In the genomic region with DNA sequence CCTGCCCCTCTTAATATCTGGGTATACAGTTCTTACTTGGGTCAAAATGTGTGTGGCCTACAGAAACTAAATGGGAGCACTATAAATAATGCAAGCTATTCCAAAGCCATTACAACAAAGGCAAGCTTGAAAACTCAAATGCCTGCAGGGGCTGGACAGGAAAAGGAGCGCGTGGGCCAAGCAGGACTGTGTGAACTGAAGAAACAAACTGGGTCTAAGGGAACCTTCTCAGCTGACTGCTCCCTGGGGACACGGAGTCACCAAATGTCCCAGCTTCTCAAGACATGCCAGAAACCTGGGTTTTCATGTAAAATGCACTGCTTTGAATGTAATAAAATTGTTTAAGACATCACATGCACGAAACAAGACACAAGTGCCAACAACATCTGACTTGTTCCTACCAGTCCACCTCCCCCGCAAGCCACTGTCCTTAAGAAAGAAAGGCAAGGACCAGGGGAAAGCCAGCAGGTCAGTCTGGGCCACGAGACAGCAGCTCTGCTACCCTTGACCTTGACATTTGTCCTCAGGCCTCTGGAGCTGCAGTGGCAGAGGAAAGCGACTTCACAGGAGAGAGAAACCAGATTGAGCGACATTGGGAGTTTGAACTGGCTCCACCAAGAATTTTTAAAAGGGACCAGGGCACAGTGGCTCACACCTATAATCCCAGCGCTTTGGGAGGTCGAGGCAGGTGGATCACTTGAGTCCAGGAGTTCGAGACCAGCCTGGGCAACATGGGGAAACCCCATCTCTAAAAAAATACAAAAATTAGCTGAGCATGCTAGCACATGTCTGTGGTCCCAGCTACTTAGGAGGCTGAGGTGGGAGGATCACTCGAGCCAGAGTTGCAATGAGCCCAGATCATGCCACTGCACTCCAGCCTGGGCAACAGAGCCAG, we compare ENCODE assay signal across 1 cellular context.
TF ChIP-seq lines count a peak whose summit lies in the region.

No MANE protein-coding gene starts in this region.

TF ChIP-seq in HepG2, 621 proteins besides CTCF, POLR2A, EP300 and RAD21 (continued from another document and continues in another):
- TF ChIP-seq, protein P1, sequence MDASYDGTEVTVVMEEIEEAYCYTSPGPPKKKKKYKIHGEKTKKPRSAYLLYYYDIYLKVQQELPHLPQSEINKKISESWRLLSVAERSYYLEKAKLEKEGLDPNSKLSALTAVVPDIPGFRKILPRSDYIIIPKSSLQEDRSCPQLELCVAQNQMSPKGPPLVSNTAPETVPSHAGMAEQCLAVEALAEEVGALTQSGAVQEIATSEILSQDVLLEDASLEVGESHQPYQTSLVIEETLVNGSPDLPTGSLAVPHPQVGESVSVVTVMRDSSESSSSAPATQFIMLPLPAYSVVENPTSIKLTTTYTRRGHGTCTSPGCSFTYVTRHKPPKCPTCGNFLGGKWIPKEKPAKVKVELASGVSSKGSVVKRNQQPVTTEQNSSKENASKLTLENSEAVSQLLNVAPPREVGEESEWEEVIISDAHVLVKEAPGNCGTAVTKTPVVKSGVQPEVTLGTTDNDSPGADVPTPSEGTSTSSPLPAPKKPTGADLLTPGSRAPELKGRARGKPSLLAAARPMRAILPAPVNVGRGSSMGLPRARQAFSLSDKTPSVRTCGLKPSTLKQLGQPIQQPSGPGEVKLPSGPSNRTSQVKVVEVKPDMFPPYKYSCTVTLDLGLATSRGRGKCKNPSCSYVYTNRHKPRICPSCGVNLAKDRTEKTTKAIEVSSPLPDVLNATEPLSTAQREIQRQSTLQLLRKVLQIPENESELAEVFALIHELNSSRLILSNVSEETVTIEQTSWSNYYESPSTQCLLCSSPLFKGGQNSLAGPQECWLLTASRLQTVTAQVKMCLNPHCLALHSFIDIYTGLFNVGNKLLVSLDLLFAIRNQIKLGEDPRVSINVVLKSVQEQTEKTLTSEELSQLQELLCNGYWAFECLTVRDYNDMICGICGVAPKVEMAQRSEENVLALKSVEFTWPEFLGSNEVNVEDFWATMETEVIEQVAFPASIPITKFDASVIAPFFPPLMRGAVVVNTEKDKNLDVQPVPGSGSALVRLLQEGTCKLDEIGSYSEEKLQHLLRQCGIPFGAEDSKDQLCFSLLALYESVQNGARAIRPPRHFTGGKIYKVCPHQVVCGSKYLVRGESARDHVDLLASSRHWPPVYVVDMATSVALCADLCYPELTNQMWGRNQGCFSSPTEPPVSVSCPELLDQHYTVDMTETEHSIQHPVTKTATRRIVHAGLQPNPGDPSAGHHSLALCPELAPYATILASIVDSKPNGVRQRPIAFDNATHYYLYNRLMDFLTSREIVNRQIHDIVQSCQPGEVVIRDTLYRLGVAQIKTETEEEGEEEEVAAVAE (CRISPR knock-in tag; IDR thresholded peaks at IDR 0.05; ENCODE audit: borderline replicate concordance), result no peak
- no peak for TF ChIP-seq GATA4 (IDR thresholded peaks at IDR 0.05; ENCODE audit: borderline replicate concordance, low read depth)
- TF ChIP-seq, protein P2, sequence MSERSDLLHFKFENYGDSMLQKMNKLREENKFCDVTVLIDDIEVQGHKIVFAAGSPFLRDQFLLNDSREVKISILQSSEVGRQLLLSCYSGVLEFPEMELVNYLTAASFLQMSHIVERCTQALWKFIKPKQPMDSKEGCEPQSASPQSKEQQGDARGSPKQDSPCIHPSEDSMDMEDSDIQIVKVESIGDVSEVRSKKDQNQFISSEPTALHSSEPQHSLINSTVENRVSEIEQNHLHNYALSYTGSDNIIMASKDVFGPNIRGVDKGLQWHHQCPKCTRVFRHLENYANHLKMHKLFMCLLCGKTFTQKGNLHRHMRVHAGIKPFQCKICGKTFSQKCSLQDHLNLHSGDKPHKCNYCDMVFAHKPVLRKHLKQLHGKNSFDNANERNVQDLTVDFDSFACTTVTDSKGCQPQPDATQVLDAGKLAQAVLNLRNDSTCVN (CRISPR knock-in tag; IDR thresholded peaks at IDR 0.05; ENCODE audit: borderline replicate concordance), result no peak
- TF ChIP-seq SMARCE1 (IDR thresholded peaks at IDR 0.05; ENCODE audit: borderline replicate concordance), result no peak
- TF ChIP-seq PHF5A (CRISPR knock-in tag; IDR thresholded peaks at IDR 0.05; ENCODE audit: low read depth, unreplicated experiment), result no peak
- no peak for TF ChIP-seq ZNF143 (CRISPR knock-in tag; IDR thresholded peaks at IDR 0.05)
- TF ChIP-seq ZNF17 (CRISPR knock-in tag; IDR thresholded peaks at IDR 0.05), result no peak
- TF ChIP-seq ZNF616 (CRISPR knock-in tag; IDR thresholded peaks at IDR 0.05; ENCODE audit: low read depth), result no peak; the same call in 1 of the 2 replicates
- no peak for TF ChIP-seq ZNF850 (CRISPR knock-in tag; conservative IDR thresholded peaks at IDR 0.05)
- no peak for TF ChIP-seq SMAD1 (CRISPR knock-in tag; IDR thresholded peaks at IDR 0.05; ENCODE audit: borderline replicate concordance, low read depth)
- TF ChIP-seq KAT8 (CRISPR knock-in tag; IDR thresholded peaks at IDR 0.05), result no peak
- TF ChIP-seq PTBP1 (IDR thresholded peaks at IDR 0.05; ENCODE audit: low read depth, low read length, poor library complexity, severe bottlenecking), result no peak
- TF ChIP-seq, protein P3, sequence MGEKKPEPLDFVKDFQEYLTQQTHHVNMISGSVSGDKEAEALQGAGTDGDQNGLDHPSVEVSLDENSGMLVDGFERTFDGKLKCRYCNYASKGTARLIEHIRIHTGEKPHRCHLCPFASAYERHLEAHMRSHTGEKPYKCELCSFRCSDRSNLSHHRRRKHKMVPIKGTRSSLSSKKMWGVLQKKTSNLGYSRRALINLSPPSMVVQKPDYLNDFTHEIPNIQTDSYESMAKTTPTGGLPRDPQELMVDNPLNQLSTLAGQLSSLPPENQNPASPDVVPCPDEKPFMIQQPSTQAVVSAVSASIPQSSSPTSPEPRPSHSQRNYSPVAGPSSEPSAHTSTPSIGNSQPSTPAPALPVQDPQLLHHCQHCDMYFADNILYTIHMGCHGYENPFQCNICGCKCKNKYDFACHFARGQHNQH (CRISPR knock-in tag; IDR thresholded peaks at IDR 0.05), result no peak
- TF ChIP-seq NR1H2 (CRISPR knock-in tag; IDR thresholded peaks at IDR 0.05; ENCODE audit: borderline replicate concordance, low read depth), result no peak
- TF ChIP-seq SMYD3 (CRISPR knock-in tag; IDR thresholded peaks at IDR 0.05), result no peak
- TF ChIP-seq, protein P4, sequence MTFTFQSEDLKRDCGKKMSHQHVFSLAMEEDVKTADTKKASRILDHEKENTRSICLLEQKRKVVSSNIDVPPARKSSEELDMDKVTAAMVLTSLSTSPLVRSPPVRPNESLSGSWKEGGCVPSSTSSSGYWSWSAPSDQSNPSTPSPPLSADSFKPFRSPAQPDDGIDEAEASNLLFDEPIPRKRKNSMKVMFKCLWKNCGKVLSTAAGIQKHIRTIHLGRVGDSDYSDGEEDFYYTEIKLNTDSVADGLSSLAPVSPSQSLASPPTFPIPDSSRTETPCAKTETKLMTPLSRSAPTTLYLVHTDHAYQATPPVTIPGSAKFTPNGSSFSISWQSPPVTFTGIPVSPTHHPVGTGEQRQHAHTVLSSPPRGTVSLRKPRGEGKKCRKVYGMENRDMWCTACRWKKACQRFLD (CRISPR knock-in tag; IDR thresholded peaks at IDR 0.05; ENCODE audit: borderline replicate concordance), result no peak
- TF ChIP-seq STAT5B (CRISPR knock-in tag; IDR thresholded peaks at IDR 0.05), result no peak
- no peak for TF ChIP-seq ZNF235 (CRISPR knock-in tag; IDR thresholded peaks at IDR 0.05; ENCODE audit: borderline replicate concordance)
- no peak for TF ChIP-seq DMAP1 (CRISPR knock-in tag; IDR thresholded peaks at IDR 0.05)
- TF ChIP-seq JUNB (CRISPR knock-in tag; IDR thresholded peaks at IDR 0.05; ENCODE audit: borderline replicate concordance), result no peak
- no peak for TF ChIP-seq ZNF703 (CRISPR knock-in tag; IDR thresholded peaks at IDR 0.05; ENCODE audit: borderline replicate concordance)
- no peak for TF ChIP-seq XRCC5 (optimal IDR thresholded peaks at IDR 0.05; ENCODE audit: low read length)
- no peak for TF ChIP-seq ZNF101 (CRISPR knock-in tag; IDR thresholded peaks at IDR 0.05; ENCODE audit: borderline replicate concordance, low read depth)
- no peak for TF ChIP-seq SRY (CRISPR knock-in tag; IDR thresholded peaks at IDR 0.05)
- TF ChIP-seq ZNF839 (CRISPR knock-in tag; IDR thresholded peaks at IDR 0.05; ENCODE audit: borderline replicate concordance), result no peak
- TF ChIP-seq, protein P5, sequence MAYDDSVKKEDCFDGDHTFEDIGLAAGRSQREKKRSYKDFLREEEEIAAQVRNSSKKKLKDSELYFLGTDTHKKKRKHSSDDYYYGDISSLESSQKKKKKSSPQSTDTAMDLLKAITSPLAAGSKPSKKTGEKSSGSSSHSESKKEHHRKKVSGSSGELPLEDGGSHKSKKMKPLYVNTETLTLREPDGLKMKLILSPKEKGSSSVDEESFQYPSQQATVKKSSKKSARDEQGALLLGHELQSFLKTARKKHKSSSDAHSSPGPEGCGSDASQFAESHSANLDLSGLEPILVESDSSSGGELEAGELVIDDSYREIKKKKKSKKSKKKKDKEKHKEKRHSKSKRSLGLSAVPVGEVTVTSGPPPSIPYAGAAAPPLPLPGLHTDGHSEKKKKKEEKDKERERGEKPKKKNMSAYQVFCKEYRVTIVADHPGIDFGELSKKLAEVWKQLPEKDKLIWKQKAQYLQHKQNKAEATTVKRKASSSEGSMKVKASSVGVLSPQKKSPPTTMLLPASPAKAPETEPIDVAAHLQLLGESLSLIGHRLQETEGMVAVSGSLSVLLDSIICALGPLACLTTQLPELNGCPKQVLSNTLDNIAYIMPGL (CRISPR knock-in tag; IDR thresholded peaks at IDR 0.05; ENCODE audit: borderline replicate concordance in 1 of 2, low read depth in 1 of 2), result no peak; a peak in 1 of 4 replicates
- no peak for TF ChIP-seq RFXAP (CRISPR knock-in tag; IDR thresholded peaks at IDR 0.05; ENCODE audit: borderline replicate concordance)
- TF ChIP-seq, protein P6, sequence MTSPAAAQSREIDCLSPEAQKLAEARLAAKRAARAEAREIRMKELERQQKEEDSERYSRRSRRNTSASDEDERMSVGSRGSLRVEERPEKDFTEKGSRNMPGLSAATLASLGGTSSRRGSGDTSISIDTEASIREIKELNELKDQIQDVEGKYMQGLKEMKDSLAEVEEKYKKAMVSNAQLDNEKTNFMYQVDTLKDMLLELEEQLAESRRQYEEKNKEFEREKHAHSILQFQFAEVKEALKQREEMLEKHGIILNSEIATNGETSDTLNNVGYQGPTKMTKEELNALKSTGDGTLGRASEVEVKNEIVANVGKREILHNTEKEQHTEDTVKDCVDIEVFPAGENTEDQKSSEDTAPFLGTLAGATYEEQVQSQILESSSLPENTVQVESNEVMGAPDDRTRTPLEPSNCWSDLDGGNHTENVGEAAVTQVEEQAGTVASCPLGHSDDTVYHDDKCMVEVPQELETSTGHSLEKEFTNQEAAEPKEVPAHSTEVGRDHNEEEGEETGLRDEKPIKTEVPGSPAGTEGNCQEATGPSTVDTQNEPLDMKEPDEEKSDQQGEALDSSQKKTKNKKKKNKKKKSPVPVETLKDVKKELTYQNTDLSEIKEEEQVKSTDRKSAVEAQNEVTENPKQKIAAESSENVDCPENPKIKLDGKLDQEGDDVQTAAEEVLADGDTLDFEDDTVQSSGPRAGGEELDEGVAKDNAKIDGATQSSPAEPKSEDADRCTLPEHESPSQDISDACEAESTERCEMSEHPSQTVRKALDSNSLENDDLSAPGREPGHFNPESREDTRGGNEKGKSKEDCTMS (CRISPR knock-in tag; conservative IDR thresholded peaks at IDR 0.05), result no peak
- no peak for TF ChIP-seq HDAC6 (IDR thresholded peaks at IDR 0.05; ENCODE audit: low read depth, low read length)
- TF ChIP-seq YEATS2 (CRISPR knock-in tag; IDR thresholded peaks at IDR 0.05; ENCODE audit: borderline replicate concordance), result no peak
- no peak for TF ChIP-seq NKX3-1 (CRISPR knock-in tag; IDR thresholded peaks at IDR 0.05)
- TF ChIP-seq NCOA1 (CRISPR knock-in tag; IDR thresholded peaks at IDR 0.05), result no peak
- TF ChIP-seq, protein P7, sequence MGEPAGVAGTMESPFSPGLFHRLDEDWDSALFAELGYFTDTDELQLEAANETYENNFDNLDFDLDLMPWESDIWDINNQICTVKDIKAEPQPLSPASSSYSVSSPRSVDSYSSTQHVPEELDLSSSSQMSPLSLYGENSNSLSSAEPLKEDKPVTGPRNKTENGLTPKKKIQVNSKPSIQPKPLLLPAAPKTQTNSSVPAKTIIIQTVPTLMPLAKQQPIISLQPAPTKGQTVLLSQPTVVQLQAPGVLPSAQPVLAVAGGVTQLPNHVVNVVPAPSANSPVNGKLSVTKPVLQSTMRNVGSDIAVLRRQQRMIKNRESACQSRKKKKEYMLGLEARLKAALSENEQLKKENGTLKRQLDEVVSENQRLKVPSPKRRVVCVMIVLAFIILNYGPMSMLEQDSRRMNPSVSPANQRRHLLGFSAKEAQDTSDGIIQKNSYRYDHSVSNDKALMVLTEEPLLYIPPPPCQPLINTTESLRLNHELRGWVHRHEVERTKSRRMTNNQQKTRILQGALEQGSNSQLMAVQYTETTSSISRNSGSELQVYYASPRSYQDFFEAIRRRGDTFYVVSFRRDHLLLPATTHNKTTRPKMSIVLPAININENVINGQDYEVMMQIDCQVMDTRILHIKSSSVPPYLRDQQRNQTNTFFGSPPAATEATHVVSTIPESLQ (CRISPR knock-in tag; conservative IDR thresholded peaks at IDR 0.05), result no peak
- TF ChIP-seq ZNF788 (CRISPR knock-in tag; IDR thresholded peaks at IDR 0.05; ENCODE audit: borderline replicate concordance), result no peak
- TF ChIP-seq, protein P8, sequence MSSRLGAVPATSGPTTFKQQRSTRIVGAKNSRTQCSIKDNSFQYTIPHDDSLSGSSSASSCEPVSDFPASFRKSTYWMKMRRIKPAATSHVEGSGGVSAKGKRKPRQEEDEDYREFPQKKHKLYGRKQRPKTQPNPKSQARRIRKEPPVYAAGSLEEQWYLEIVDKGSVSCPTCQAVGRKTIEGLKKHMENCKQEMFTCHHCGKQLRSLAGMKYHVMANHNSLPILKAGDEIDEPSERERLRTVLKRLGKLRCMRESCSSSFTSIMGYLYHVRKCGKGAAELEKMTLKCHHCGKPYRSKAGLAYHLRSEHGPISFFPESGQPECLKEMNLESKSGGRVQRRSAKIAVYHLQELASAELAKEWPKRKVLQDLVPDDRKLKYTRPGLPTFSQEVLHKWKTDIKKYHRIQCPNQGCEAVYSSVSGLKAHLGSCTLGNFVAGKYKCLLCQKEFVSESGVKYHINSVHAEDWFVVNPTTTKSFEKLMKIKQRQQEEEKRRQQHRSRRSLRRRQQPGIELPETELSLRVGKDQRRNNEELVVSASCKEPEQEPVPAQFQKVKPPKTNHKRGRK (CRISPR knock-in tag; IDR thresholded peaks at IDR 0.05), result no peak
- no peak for TF ChIP-seq MTA3 (CRISPR knock-in tag; IDR thresholded peaks at IDR 0.05)
- TF ChIP-seq, protein P9, sequence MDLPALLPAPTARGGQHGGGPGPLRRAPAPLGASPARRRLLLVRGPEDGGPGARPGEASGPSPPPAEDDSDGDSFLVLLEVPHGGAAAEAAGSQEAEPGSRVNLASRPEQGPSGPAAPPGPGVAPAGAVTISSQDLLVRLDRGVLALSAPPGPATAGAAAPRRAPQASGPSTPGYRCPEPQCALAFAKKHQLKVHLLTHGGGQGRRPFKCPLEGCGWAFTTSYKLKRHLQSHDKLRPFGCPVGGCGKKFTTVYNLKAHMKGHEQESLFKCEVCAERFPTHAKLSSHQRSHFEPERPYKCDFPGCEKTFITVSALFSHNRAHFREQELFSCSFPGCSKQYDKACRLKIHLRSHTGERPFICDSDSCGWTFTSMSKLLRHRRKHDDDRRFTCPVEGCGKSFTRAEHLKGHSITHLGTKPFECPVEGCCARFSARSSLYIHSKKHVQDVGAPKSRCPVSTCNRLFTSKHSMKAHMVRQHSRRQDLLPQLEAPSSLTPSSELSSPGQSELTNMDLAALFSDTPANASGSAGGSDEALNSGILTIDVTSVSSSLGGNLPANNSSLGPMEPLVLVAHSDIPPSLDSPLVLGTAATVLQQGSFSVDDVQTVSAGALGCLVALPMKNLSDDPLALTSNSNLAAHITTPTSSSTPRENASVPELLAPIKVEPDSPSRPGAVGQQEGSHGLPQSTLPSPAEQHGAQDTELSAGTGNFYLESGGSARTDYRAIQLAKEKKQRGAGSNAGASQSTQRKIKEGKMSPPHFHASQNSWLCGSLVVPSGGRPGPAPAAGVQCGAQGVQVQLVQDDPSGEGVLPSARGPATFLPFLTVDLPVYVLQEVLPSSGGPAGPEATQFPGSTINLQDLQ (CRISPR knock-in tag; IDR thresholded peaks at IDR 0.05), result no peak
- no peak for TF ChIP-seq JDP2 (CRISPR knock-in tag; IDR thresholded peaks at IDR 0.05; ENCODE audit: borderline replicate concordance)
- no peak for TF ChIP-seq TCF7L2 (IDR thresholded peaks at IDR 0.05; ENCODE audit: low read depth, low read length)
